Comparison of ENCODE assay signal across 16 cellular contexts in the genomic region with DNA sequence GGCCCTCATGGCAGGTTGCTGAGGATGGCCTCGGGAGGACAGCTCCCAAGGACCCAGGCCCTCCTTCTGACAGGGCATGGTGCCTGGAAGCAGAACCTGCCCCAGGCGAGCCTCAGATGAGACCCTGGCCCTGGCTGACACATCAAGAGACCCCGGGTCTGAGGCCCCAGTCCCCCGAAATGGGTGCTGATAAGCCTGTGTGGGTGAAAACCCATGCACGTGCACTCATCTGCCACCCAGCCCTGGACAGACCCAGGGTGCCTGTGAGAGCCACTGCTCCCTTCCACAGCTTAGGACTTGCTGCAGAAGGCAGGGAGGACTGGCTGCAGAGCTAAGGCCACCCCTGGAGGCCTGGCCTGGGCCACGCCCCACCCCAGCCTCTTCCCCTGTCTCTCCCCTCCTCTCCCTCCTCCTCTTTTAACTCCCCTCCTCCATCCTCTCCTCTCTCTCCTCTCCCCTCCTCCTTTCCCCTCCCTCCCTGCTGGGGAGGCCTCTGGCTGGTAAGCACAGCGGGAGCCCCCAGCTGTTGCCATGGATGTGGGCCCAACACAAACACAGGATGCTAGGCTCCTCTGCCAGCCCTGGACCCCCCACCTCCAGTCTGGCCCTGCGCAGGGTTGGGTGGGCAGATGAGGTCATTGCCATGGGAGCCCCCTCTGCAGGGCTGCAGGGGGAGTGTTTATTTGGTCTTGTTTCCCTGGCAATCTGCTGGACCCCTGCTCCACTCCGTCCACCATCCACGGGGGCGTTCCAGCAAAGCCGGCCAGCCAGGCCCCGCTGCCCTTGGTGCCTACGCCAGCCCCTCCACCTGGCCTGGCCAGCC. TPM values are rescaled to one million over a fixed set of nuclear protein-coding genes. Genes with fewer than 3 reads are reported as not detected.
DNase-seq lines count a peak whose midpoint lies in the region; TF ChIP-seq lines count a peak whose summit lies in the region.
"Had no signal": no experiment of that assay in that cellular context is flagged by ENCODE, and none has a peak within 500 bp of the region (broad histone marks: within the 10 kb centered on the region; RNA-seq: fewer than 3 reads in every experiment).

No MANE protein-coding gene starts in this region.

- H3K4me3 ChIP-seq in WERI-Rb-1 (ENCODE audit: low read depth, low read length): no peak overlapping the region
- H3K4me3 ChIP-seq in neural progenitor cell: no peak overlapping the region
- H3K4me3 ChIP-seq in ascending aorta: no peak overlapping the region
- H3K4me3 ChIP-seq in mammary epithelial cell (replicated peaks in 1 of 3; ENCODE audit: insufficient read depth in 1 of 3, low read depth in 2 of 3, low read length in 3 of 3): no peak overlapping the region
- H3K4me3 ChIP-seq: coronary artery, spleen had no signal

- DNase-seq in DMS 273 (lab: John Stamatoyannopoulos, UW; ENCODE audit: unreplicated experiment) (peak; percentile 80), DMS 273 treated with DMSO at 0.1 percent for 48 hours (lab: John Stamatoyannopoulos, UW) (no peak), NCI-H1417 treated with DMSO at 0.1 percent for 48 hours (lab: John Stamatoyannopoulos, UW) (peak; percentile 37), WERI-Rb-1 (peak; percentile 39), neural progenitor cell (ENCODE audit: low spot score) (peak; percentile 37), activated T-cell treated with anti-CD3 and anti-CD28 coated beads for 4 hours (no peak), ascending aorta (ENCODE audit: low spot score in 2 of 2) (no peak), mammary epithelial cell (no peak)
- DNase-seq: activated CD4-positive, alpha-beta T cell treated with anti-CD3 and anti-CD28 coated beads, Interleukin-2, amount 50 U/mL, for 48 hours; EL; NCI-H187 treated with DMSO at 0.1 percent for 48 hours; spleen had no signal

- H3K36me3 ChIP-seq in WERI-Rb-1: no peaks in the 10 kb centered on the region
- no peaks in the 10 kb centered on the region for H3K36me3 ChIP-seq in neural progenitor cell
- no peaks in the 10 kb centered on the region for H3K36me3 ChIP-seq in ascending aorta
- no peaks in the 10 kb centered on the region for H3K36me3 ChIP-seq in mammary epithelial cell (ENCODE audit: insufficient read depth, low read length)
- H3K36me3 ChIP-seq: spleen had no signal

- H3K9ac ChIP-seq in neural progenitor cell (no peak overlapping the region), mammary epithelial cell (ENCODE audit: insufficient read depth, low read length) (no peak overlapping the region)
- H3K9ac ChIP-seq: KMS-11, parathyroid adenoma had no signal

- CTCF ChIA-PET in mammary epithelial cell (lab: Charles Lee; ENCODE audit: low non-redundant PET): no interaction called here

- peaks cover 67% of the 10 kb centered on the region for H3K4me1 Mint-ChIP-seq in neural progenitor cell

- peaks cover 54% of the 10 kb centered on the region for H3K4me1 ChIP-seq in neural progenitor cell
- H3K4me1 ChIP-seq in ascending aorta: no peaks in the 10 kb centered on the region
- H3K4me1 ChIP-seq in mammary epithelial cell (ENCODE audit: insufficient read depth, low read length): peaks cover 32% of the 10 kb centered on the region
- H3K4me1 ChIP-seq: parathyroid adenoma had no signal

- dilution Hi-C loops in mammary epithelial cell (cut with HindIII; ENCODE audit: low sequenced_read_pairs): loop anchor here (5.0 kb wide), 1 partner anchor 47 kb away; no protein-coding TSS in a partner anchor

- H3K27me3 ChIP-seq in WERI-Rb-1 (ENCODE audit: insufficient read depth, low read depth, severe bottlenecking): no peaks in the 10 kb centered on the region
- no peaks in the 10 kb centered on the region for H3K27me3 ChIP-seq in neural progenitor cell
- no peaks in the 10 kb centered on the region for H3K27me3 ChIP-seq in ascending aorta
- H3K27me3 ChIP-seq in mammary epithelial cell (ENCODE audit: insufficient read depth, low read length): no peaks in the 10 kb centered on the region

- H2AFZ ChIP-seq in neural progenitor cell (replicated peaks) (no peak overlapping the region), mammary epithelial cell (ENCODE audit: low read depth, low read length) (no peak overlapping the region)
- H2AFZ ChIP-seq: parathyroid adenoma had no signal

- BruUV-seq in mammary epithelial cell (replicated peaks; lab: Mats Ljungman, UMichigan): no TSS peak

- H3K4me2 ChIP-seq in neural progenitor cell (peak overlapping the region; percentile 50), mammary epithelial cell (ENCODE audit: insufficient read depth, low read depth, low read length) (no peak overlapping the region)
- H3K4me2 ChIP-seq: KMS-11 had no signal

- H3K36me3 Mint-ChIP-seq in neural progenitor cell: peaks cover 2% of the 10 kb centered on the region

- in situ Hi-C loops in mammary epithelial cell (cut with MboI; ENCODE audit: low sequenced_read_pairs in 2 of 2): no loop called here

- H4K20me1 ChIP-seq in neural progenitor cell (ENCODE audit: low read depth) (no peaks in the 10 kb centered on the region), mammary epithelial cell (ENCODE audit: insufficient read depth, low read length) (no peaks in the 10 kb centered on the region)

- H3K79me2 ChIP-seq in neural progenitor cell (ENCODE audit: low read depth) (no peaks in the 10 kb centered on the region), mammary epithelial cell (ENCODE audit: insufficient read depth, low read length) (no peaks in the 10 kb centered on the region)
- H3K79me2 ChIP-seq: parathyroid adenoma had no signal

- H3K4me3 Mint-ChIP-seq in neural progenitor cell: no peak overlapping the region

- no peak for TF ChIP-seq CTCF in WERI-Rb-1 (IDR thresholded peaks at IDR 0.05; ENCODE audit: low read depth, low read length)
- no peak for TF ChIP-seq CTCF in neural progenitor cell (IDR thresholded peaks at IDR 0.05)
- no peak for TF ChIP-seq CTCF in ascending aorta (IDR thresholded peaks at IDR 0.05)
- TF ChIP-seq CTCF in mammary epithelial cell (conservative IDR thresholded peaks at IDR 0.05 in 1 of 2, IDR thresholded peaks at IDR 0.05 in 1 of 2; ENCODE audit: extremely low read depth in 1 of 2, insufficient read depth in 1 of 2, low read depth in 1 of 2, low read length in 2 of 2): no peak

- intact Hi-C loops in ascending aorta (cut with DNase I) (no loop called here), mammary epithelial cell (cut with micrococcal nuclease) (no loop called here)

- H3K9me3 Mint-ChIP-seq in neural progenitor cell: no peaks in the 10 kb centered on the region

- H3K27me3 Mint-ChIP-seq in neural progenitor cell (ENCODE audit: insufficient read depth, low read depth): peaks cover 13% of the 10 kb centered on the region

- no peaks in the 10 kb centered on the region for H3K9me3 ChIP-seq in WERI-Rb-1 (ENCODE audit: severe bottlenecking)
- no peaks in the 10 kb centered on the region for H3K9me3 ChIP-seq in neural progenitor cell (ENCODE audit: low read depth)
- no peaks in the 10 kb centered on the region for H3K9me3 ChIP-seq in ascending aorta
- no peaks in the 10 kb centered on the region for H3K9me3 ChIP-seq in mammary epithelial cell (replicated peaks; ENCODE audit: insufficient read depth, low read length)
- H3K9me3 ChIP-seq: spleen had no signal

- H3K27ac Mint-ChIP-seq in neural progenitor cell: peak overlapping the region; percentile 72

- H3K27ac ChIP-seq in WERI-Rb-1 (peak overlapping the region; percentile 90), neural progenitor cell (no peak overlapping the region), ascending aorta (no peak overlapping the region), mammary epithelial cell (ENCODE audit: insufficient read depth, low read depth, low read length) (no peak overlapping the region)
- H3K27ac ChIP-seq: 22Rv1, coronary artery, KMS-11, parathyroid adenoma, spleen had no signal

- peaks cover 16% of the 10 kb centered on the region for H3F3A ChIP-seq in neural progenitor cell (ENCODE audit: low read depth)

- WGBS in mammary epithelial cell (ENCODE audit: low coverage, missing lambda C conversion rate): 92% methylated on average over 9 of the region's 14 CpGs

RNA-seq across cellular contexts. Expression of gene WNT9A, which starts 33.6 kb away (rescaled TPM):
- total RNA-seq in neural progenitor cell (ENCODE audit: low replicate concordance) (1.4 and 2.7 TPM in 2 replicates), ascending aorta (0.96 TPM), mammary epithelial cell (1 to 10 TPM; 7.1 to 7.2 TPM)
- 15.4 TPM for polyA plus RNA-seq in mammary epithelial cell
- 19.7 TPM for polyA minus RNA-seq in mammary epithelial cell

Comparison
In these comparisons a context has a peak if more than half of its experiments do, and no peak if none do; other contexts are left out.
1. DNase-seq: peak in DMS 273 (single experiment), NCI-H1417 treated with DMSO at 0.1 percent for 48 hours (single experiment), WERI-Rb-1 (single experiment) and neural progenitor cell (single experiment); none in DMS 273 treated with DMSO at 0.1 percent for 48 hours (single experiment), activated T-cell treated with anti-CD3 and anti-CD28 coated beads for 4 hours (single experiment), ascending aorta (0 of 2) and mammary epithelial cell (single experiment).